In genomic region chr2:178304262-178304661, GRCh38 we compare ENCODE assay signal across 15 cellular contexts.
"Had no signal": no experiment of that assay in that cellular context is flagged by ENCODE, and none has a peak within 500 bp of the region (broad histone marks: within the 10 kb centered on the region; RNA-seq: fewer than 3 reads in every experiment).

No MANE protein-coding gene starts in this region.

- DNase-seq: activated CD4-positive, alpha-beta memory T cell treated with anti-CD3 and anti-CD28 coated beads, Interleukin-2, amount 10 ng/mL, durations not matched to agents 7 days and 5 days; activated CD4-positive, alpha-beta T cell treated with anti-CD3 and anti-CD28 coated beads for 36 hours; activated gamma-delta T cell; activated T-cell treated with anti-CD3 and anti-CD28 coated beads, Interleukin-2, amount 50 U/mL, for 48 hours; brain microvascular endothelial cell; effector memory CD8-positive, alpha-beta T cell; pancreas; right cardiac atrium; small intestine; tibial artery; uterus had no signal

- H3K4me1 ChIP-seq: uterus had no signal

- H3K27me3 Mint-ChIP-seq: dendritic cell treated with granulocyte-macrophage colony-stimulating factor and Interleukin-4, amounts not matched to agents 40 ng/mL and 50 ng/mL, for 4 days had no signal

- H3K4me1 Mint-ChIP-seq: activated CD4-positive, alpha-beta memory T cell treated with anti-CD3 and anti-CD28 coated beads, Interleukin-2, amount 10 ng/mL, durations not matched to agents 7 days and 5 days; activated CD4-positive, alpha-beta T cell treated with anti-CD3 and anti-CD28 coated beads for 36 hours had no signal

- H3K27ac Mint-ChIP-seq: activated CD4-positive, alpha-beta memory T cell treated with anti-CD3 and anti-CD28 coated beads, Interleukin-2, amount 10 ng/mL, durations not matched to agents 7 days and 5 days; activated CD4-positive, alpha-beta T cell treated with anti-CD3 and anti-CD28 coated beads for 36 hours; activated naive CD8-positive, alpha-beta T cell; dendritic cell treated with granulocyte-macrophage colony-stimulating factor and Interleukin-4, amounts not matched to agents 40 ng/mL and 50 ng/mL, for 4 days; effector memory CD8-positive, alpha-beta T cell had no signal

- ATAC-seq: activated CD4-positive, alpha-beta T cell treated with anti-CD3 and anti-CD28 coated beads for 36 hours; effector memory CD8-positive, alpha-beta T cell; pancreas; right cardiac atrium had no signal

- H3K27me3 ChIP-seq: brain microvascular endothelial cell, pancreas, tibial artery, uterus had no signal

- H3K36me3 Mint-ChIP-seq: activated naive CD8-positive, alpha-beta T cell had no signal

- H3K27ac ChIP-seq: brain microvascular endothelial cell, epithelial cell of prostate, pancreas, tibial artery, uterus had no signal

- H3K4me3 Mint-ChIP-seq: activated CD4-positive, alpha-beta memory T cell treated with anti-CD3 and anti-CD28 coated beads, Interleukin-2, amount 10 ng/mL, durations not matched to agents 7 days and 5 days; activated CD4-positive, alpha-beta T cell treated with anti-CD3 and anti-CD28 coated beads for 36 hours; activated naive CD8-positive, alpha-beta T cell; dendritic cell treated with granulocyte-macrophage colony-stimulating factor and Interleukin-4, amounts not matched to agents 40 ng/mL and 50 ng/mL, for 4 days; effector memory CD8-positive, alpha-beta T cell; neural crest cell had no signal

- H3K9me3 Mint-ChIP-seq: activated CD4-positive, alpha-beta memory T cell treated with anti-CD3 and anti-CD28 coated beads, Interleukin-2, amount 10 ng/mL, durations not matched to agents 7 days and 5 days; effector memory CD8-positive, alpha-beta T cell; neural crest cell had no signal

- H3K9me3 ChIP-seq: pancreas, tibial artery, uterus had no signal

- H3K36me3 ChIP-seq: brain microvascular endothelial cell, pancreas, tibial artery, uterus had no signal

- H3K4me3 ChIP-seq: pancreas, tibial artery, uterus had no signal
